In the genomic region with DNA sequence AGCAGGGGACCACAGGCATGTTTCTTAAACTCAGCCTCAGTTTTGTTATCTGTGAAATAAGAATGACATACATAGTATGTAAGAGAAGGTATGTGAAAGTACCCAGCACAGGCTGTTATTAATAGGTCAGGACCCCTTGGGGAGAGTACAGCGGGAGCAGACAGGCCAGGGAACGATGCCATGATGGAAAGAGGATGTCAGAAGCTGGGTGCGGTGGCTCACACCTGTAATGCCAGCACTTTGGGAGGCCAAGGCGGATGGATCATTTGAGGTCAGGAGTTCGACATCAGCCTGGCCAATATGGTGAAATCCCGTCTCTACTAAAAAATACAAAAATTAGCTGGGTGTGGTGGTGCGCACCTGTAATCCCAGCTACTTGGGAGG, we compare ENCODE assay signal across 7 cellular contexts. TPM values are rescaled to one million over a fixed set of nuclear protein-coding genes. Genes with fewer than 3 reads are reported as not detected.
A peak's percentile ranks its signal among the peaks of the same experiment; 100 is the strongest.
DNase-seq lines count a peak whose midpoint lies in the region; ATAC-seq and TF ChIP-seq lines count a peak whose summit lies in the region.
"Not testable (repeated sequence)": the region's sequence is repeated elsewhere in the genome, so short reads cannot be mapped to it uniquely, and the experiment has no call there.

No MANE protein-coding gene starts in this region.

- H3K27me3 Mint-ChIP-seq in IgD-negative memory B cell; activated CD4-positive, alpha-beta T cell treated with anti-CD3 and anti-CD28 coated beads, Interleukin-2, amount 10 ng/mL, durations not matched to agents 24 days and 14 days; activated T-cell treated with anti-CD3 and anti-CD28 coated beads, Interleukin-2, amount 50 U/mL, for 4 hours (ENCODE audit: low read depth); activated naive CD8-positive, alpha-beta T cell treated with anti-CD3 and anti-CD28 coated beads for 36 hours; neural crest cell (ENCODE audit: low read depth); stimulated activated naive CD8-positive, alpha-beta T cell treated with anti-CD3 and anti-CD28 coated beads, Interleukin-15, amount 100 ng/mL, for 72 hours: not testable (repeated sequence)
- peaks cover 29 to 41% (median 31%) of the 10 kb centered on the region in 3 donors for H3K27me3 Mint-ChIP-seq in immature natural killer cell (ENCODE audit: low read depth in 3 of 3)

- not testable (repeated sequence) for H3K9me3 Mint-ChIP-seq in IgD-negative memory B cell; activated CD4-positive, alpha-beta T cell treated with anti-CD3 and anti-CD28 coated beads, Interleukin-2, amount 10 ng/mL, durations not matched to agents 24 days and 14 days; activated T-cell treated with anti-CD3 and anti-CD28 coated beads, Interleukin-2, amount 50 U/mL, for 4 hours; activated naive CD8-positive, alpha-beta T cell treated with anti-CD3 and anti-CD28 coated beads for 36 hours; immature natural killer cell; neural crest cell; stimulated activated naive CD8-positive, alpha-beta T cell treated with anti-CD3 and anti-CD28 coated beads, Interleukin-15, amount 100 ng/mL, for 72 hours

- intact Hi-C loops in activated CD4-positive, alpha-beta T cell treated with anti-CD3 and anti-CD28 coated beads, Interleukin-2, amount 10 ng/mL, durations not matched to agents 24 days and 14 days (cut with micrococcal nuclease), result not testable (repeated sequence)

- H3K4me3 Mint-ChIP-seq in IgD-negative memory B cell (peak overlapping the region; percentile 46 to 87 (median 82)), immature natural killer cell (peak overlapping the region; percentile 77 to 88 (median 84))
- peak overlapping the region; percentile 71 for H3K4me3 Mint-ChIP-seq in activated CD4-positive, alpha-beta T cell treated with anti-CD3 and anti-CD28 coated beads, Interleukin-2, amount 10 ng/mL, durations not matched to agents 24 days and 14 days
- peak overlapping the region; percentile 81 for H3K4me3 Mint-ChIP-seq in activated T-cell treated with anti-CD3 and anti-CD28 coated beads, Interleukin-2, amount 50 U/mL, for 4 hours
- H3K4me3 Mint-ChIP-seq in activated naive CD8-positive, alpha-beta T cell treated with anti-CD3 and anti-CD28 coated beads for 36 hours, result peak overlapping the region; percentile 85
- H3K4me3 Mint-ChIP-seq in neural crest cell, result not testable (repeated sequence)
- peak overlapping the region; percentile 89 to 93 for H3K4me3 Mint-ChIP-seq in stimulated activated naive CD8-positive, alpha-beta T cell treated with anti-CD3 and anti-CD28 coated beads, Interleukin-15, amount 100 ng/mL, for 72 hours

- DNase-seq in activated CD4-positive, alpha-beta T cell treated with anti-CD3 and anti-CD28 coated beads, Interleukin-2, amount 10 ng/mL, durations not matched to agents 24 days and 14 days, result peak; percentile 59
- not testable (repeated sequence) for DNase-seq in activated T-cell treated with anti-CD3 and anti-CD28 coated beads, Interleukin-2, amount 50 U/mL, for 4 hours; activated naive CD8-positive, alpha-beta T cell treated with anti-CD3 and anti-CD28 coated beads for 36 hours; immature natural killer cell; neural crest cell (ENCODE audit: low read depth, low spot score); stimulated activated naive CD8-positive, alpha-beta T cell treated with anti-CD3 and anti-CD28 coated beads, Interleukin-15, amount 100 ng/mL, for 72 hours

- not testable (repeated sequence) for ATAC-seq in activated T-cell treated with anti-CD3 and anti-CD28 coated beads, Interleukin-2, amount 50 U/mL, for 4 hours; stimulated activated naive CD8-positive, alpha-beta T cell treated with anti-CD3 and anti-CD28 coated beads, Interleukin-15, amount 100 ng/mL, for 72 hours

- TF ChIP-seq CTCF in neural crest cell (conservative IDR thresholded peaks at IDR 0.05), result not testable (repeated sequence)

- H3K27ac Mint-ChIP-seq in IgD-negative memory B cell (peak overlapping the region; percentile 93 to 99 (median 99)), immature natural killer cell (peak overlapping the region; percentile 96 to 99 (median 98)), neural crest cell (ENCODE audit: unreplicated experiment) (peak overlapping the region; percentile 69)
- H3K27ac Mint-ChIP-seq in activated CD4-positive, alpha-beta T cell treated with anti-CD3 and anti-CD28 coated beads, Interleukin-2, amount 10 ng/mL, durations not matched to agents 24 days and 14 days, result peak overlapping the region; percentile 100
- peak overlapping the region; percentile 99 for H3K27ac Mint-ChIP-seq in activated naive CD8-positive, alpha-beta T cell treated with anti-CD3 and anti-CD28 coated beads for 36 hours
- peak overlapping the region; percentile 99 to 100 for H3K27ac Mint-ChIP-seq in stimulated activated naive CD8-positive, alpha-beta T cell treated with anti-CD3 and anti-CD28 coated beads, Interleukin-15, amount 100 ng/mL, for 72 hours

- H3K36me3 Mint-ChIP-seq in IgD-negative memory B cell; neural crest cell (ENCODE audit: low read depth): not testable (repeated sequence)
- peaks cover 82% of the 10 kb centered on the region for H3K36me3 Mint-ChIP-seq in activated CD4-positive, alpha-beta T cell treated with anti-CD3 and anti-CD28 coated beads, Interleukin-2, amount 10 ng/mL, durations not matched to agents 24 days and 14 days (ENCODE audit: low read depth)
- peaks cover 50% of the 10 kb centered on the region for H3K36me3 Mint-ChIP-seq in activated T-cell treated with anti-CD3 and anti-CD28 coated beads, Interleukin-2, amount 50 U/mL, for 4 hours (ENCODE audit: insufficient read depth)
- peaks cover 68% of the 10 kb centered on the region for H3K36me3 Mint-ChIP-seq in activated naive CD8-positive, alpha-beta T cell treated with anti-CD3 and anti-CD28 coated beads for 36 hours
- peaks cover 4 to 21% (median 15%) of the 10 kb centered on the region in 3 donors for H3K36me3 Mint-ChIP-seq in immature natural killer cell

- H3K4me1 Mint-ChIP-seq in IgD-negative memory B cell, result peaks cover 59 to 67% (median 60%) of the 10 kb centered on the region in 3 donors
- H3K4me1 Mint-ChIP-seq in activated CD4-positive, alpha-beta T cell treated with anti-CD3 and anti-CD28 coated beads, Interleukin-2, amount 10 ng/mL, durations not matched to agents 24 days and 14 days, result peaks cover 88% of the 10 kb centered on the region
- peaks cover 92% of the 10 kb centered on the region for H3K4me1 Mint-ChIP-seq in activated T-cell treated with anti-CD3 and anti-CD28 coated beads, Interleukin-2, amount 50 U/mL, for 4 hours (ENCODE audit: low read depth)
- peaks cover 74% of the 10 kb centered on the region for H3K4me1 Mint-ChIP-seq in activated naive CD8-positive, alpha-beta T cell treated with anti-CD3 and anti-CD28 coated beads for 36 hours
- H3K4me1 Mint-ChIP-seq in immature natural killer cell, result peaks cover 86 to 93% of the 10 kb centered on the region in 2 donors
- not testable (repeated sequence) for H3K4me1 Mint-ChIP-seq in neural crest cell
- H3K4me1 Mint-ChIP-seq in stimulated activated naive CD8-positive, alpha-beta T cell treated with anti-CD3 and anti-CD28 coated beads, Interleukin-15, amount 100 ng/mL, for 72 hours, result peaks cover 100% of the 10 kb centered on the region

RNA-seq across cellular contexts. Expression of a gene that starts 31.2 kb away (rescaled TPM):
- 40.4 TPM for polyA plus RNA-seq in IgD-negative memory B cell
- 86.6 and 89.4 TPM in 2 replicates for total RNA-seq in activated CD4-positive, alpha-beta T cell treated with anti-CD3 and anti-CD28 coated beads, Interleukin-2, amount 10 ng/mL, durations not matched to agents 24 days and 14 days
- 10 to 100 TPM; 40.8 to 49.0 (median 41.4) TPM for total RNA-seq in activated T-cell treated with anti-CD3 and anti-CD28 coated beads, Interleukin-2, amount 50 U/mL, for 4 hours
- total RNA-seq in activated naive CD8-positive, alpha-beta T cell treated with anti-CD3 and anti-CD28 coated beads for 36 hours, result 100 to 1,000 TPM; 112 to 113 TPM
- polyA plus RNA-seq in immature natural killer cell, result 10 to 100 TPM; 12.9 to 24.2 (median 20.8) TPM
- total RNA-seq in neural crest cell, result 37.5 and 38.2 TPM in 2 replicates

RNA-seq across cellular contexts. Expression of a gene that starts 54.2 kb away (rescaled TPM):
- polyA plus RNA-seq in IgD-negative memory B cell, result 0.31 TPM
- total RNA-seq in activated CD4-positive, alpha-beta T cell treated with anti-CD3 and anti-CD28 coated beads, Interleukin-2, amount 10 ng/mL, durations not matched to agents 24 days and 14 days, result 16.5 and 16.9 TPM in 2 replicates
- total RNA-seq in activated T-cell treated with anti-CD3 and anti-CD28 coated beads, Interleukin-2, amount 50 U/mL, for 4 hours, result 1 to 10 TPM; 5.3 to 7.7 (median 7.7) TPM
- 1 to 10 TPM; 5.2 to 5.3 TPM for total RNA-seq in activated naive CD8-positive, alpha-beta T cell treated with anti-CD3 and anti-CD28 coated beads for 36 hours
- polyA plus RNA-seq in immature natural killer cell, result not detected
- total RNA-seq in neural crest cell, result 12.5 and 13.3 TPM in 2 replicates
